16 cellular contexts compared by ENCODE assay signal in genomic region chr7:157405914-157406810, GRCh38.
A peak's percentile ranks its signal among the peaks of the same experiment; 100 is the strongest.
DNase-seq lines count a peak whose midpoint lies in the region; ATAC-seq and TF ChIP-seq lines count a peak whose summit lies in the region.
"Had no signal": no experiment of that assay in that cellular context is flagged by ENCODE, and none has a peak within 500 bp of the region (broad histone marks: within the 10 kb centered on the region; RNA-seq: fewer than 3 reads in every experiment).

No MANE protein-coding gene starts in this region.

- peaks cover 11% of the 10 kb centered on the region for H3K36me3 Mint-ChIP-seq in chondrocyte (ENCODE audit: low read depth)
- H3K36me3 Mint-ChIP-seq in immature natural killer cell: peaks cover 0 to 9% (median 4%) of the 10 kb centered on the region in 3 donors

- H3K9me3 ChIP-seq in BE2C (no peaks in the 10 kb centered on the region), ascending aorta (no peaks in the 10 kb centered on the region), gastroesophageal sphincter (no peaks in the 10 kb centered on the region)
- H3K9me3 ChIP-seq: SJSA1 had no signal

- TF ChIP-seq CTCF in BE2C (IDR thresholded peaks at IDR 0.05; ENCODE audit: low read depth, low read length): peak; percentile 69
- TF ChIP-seq CTCF in chondrocyte (IDR thresholded peaks at IDR 0.05): peak; percentile 42
- no peak for TF ChIP-seq CTCF in ascending aorta (IDR thresholded peaks at IDR 0.05)
- TF ChIP-seq CTCF in gastroesophageal sphincter (IDR thresholded peaks at IDR 0.05): no peak

- DNase-seq in BE2C (peak; percentile 74), HUDEP-2 (lab: John Stamatoyannopoulos, UW; ENCODE audit: unreplicated experiment in 76 of 76) (peak in 57 of 76 experiments; percentile 2 to 64 (median 33)), chondrocyte (ENCODE audit: low spot score) (no peak), myocyte (ENCODE audit: low read depth) (peak; percentile 58), ascending aorta (ENCODE audit: low spot score in 2 of 2) (no peak), immature natural killer cell (no peak)
- DNase-seq: activated CD4-positive, alpha-beta T cell treated with anti-CD3 and anti-CD28 coated beads, Interleukin-2, amount 50 U/mL, for 1 hour; activated naive CD4-positive, alpha-beta T cell treated with anti-CD3 and anti-CD28 coated beads, Interleukin-2, amount 10 ng/mL, durations not matched to agents 7 days and 5 days; hippocampal formation; KG1; NCI-H226; stimulated activated CD4-positive, alpha-beta T cell treated with anti-CD3 and anti-CD28 coated beads, Interleukin-1b, Interleukin-23, amount 100 ng/mL, for 48 hours; stimulated activated naive CD8-positive, alpha-beta T cell treated with anti-CD3 and anti-CD28 coated beads, Interleukin-15, Interleukin-2, amounts not matched to agents 100 U/mL and 50 U/mL, for 24 hours had no signal

- 72% methylated on average over 5 of the region's 32 CpGs; no CpG with 5 or more reads in 1 of the 2 donors for WGBS in gastroesophageal sphincter (ENCODE audit: low coverage in 1 of 2), 2 donors

- no peak for TF ChIP-seq POLR2A in gastroesophageal sphincter (IDR thresholded peaks at IDR 0.05)

- peaks cover 12% of the 10 kb centered on the region for H3K4me1 ChIP-seq in BE2C
- H3K4me1 ChIP-seq in ascending aorta: no peaks in the 10 kb centered on the region
- no peaks in the 10 kb centered on the region for H3K4me1 ChIP-seq in gastroesophageal sphincter

- H3K4me3 Mint-ChIP-seq in chondrocyte (ENCODE audit: unreplicated experiment) (no peak overlapping the region), immature natural killer cell (no peak overlapping the region)
- H3K4me3 Mint-ChIP-seq: activated naive CD4-positive, alpha-beta T cell treated with anti-CD3 and anti-CD28 coated beads, Interleukin-2, amount 10 ng/mL, durations not matched to agents 7 days and 5 days had no signal

- H3K9me3 Mint-ChIP-seq in chondrocyte (ENCODE audit: low read depth) (no peaks in the 10 kb centered on the region), immature natural killer cell (no peaks in the 10 kb centered on the region)
- H3K9me3 Mint-ChIP-seq: activated naive CD4-positive, alpha-beta T cell treated with anti-CD3 and anti-CD28 coated beads, Interleukin-2, amount 10 ng/mL, durations not matched to agents 7 days and 5 days had no signal

- intact Hi-C loops in ascending aorta (cut with DNase I): no loop called here

- no peaks in the 10 kb centered on the region for H3K27me3 Mint-ChIP-seq in chondrocyte (ENCODE audit: low read depth)
- H3K27me3 Mint-ChIP-seq in immature natural killer cell (ENCODE audit: low read depth in 3 of 3): peaks cover 0 to 2% (median 0%) of the 10 kb centered on the region in 3 donors
- H3K27me3 Mint-ChIP-seq: activated naive CD4-positive, alpha-beta T cell treated with anti-CD3 and anti-CD28 coated beads, Interleukin-2, amount 10 ng/mL, durations not matched to agents 7 days and 5 days had no signal

- H3K36me3 ChIP-seq in BE2C: peaks cover 4% of the 10 kb centered on the region; the same call in 1 of the 2 replicates
- H3K36me3 ChIP-seq in ascending aorta: peaks cover 37 to 68% of the 10 kb centered on the region in 2 donors
- peaks cover 0 to 93% of the 10 kb centered on the region in 2 donors for H3K36me3 ChIP-seq in gastroesophageal sphincter

- H3K27ac Mint-ChIP-seq in chondrocyte (ENCODE audit: unreplicated experiment): no peak overlapping the region
- H3K27ac Mint-ChIP-seq in immature natural killer cell: no peak overlapping the region
- H3K27ac Mint-ChIP-seq: activated naive CD4-positive, alpha-beta T cell treated with anti-CD3 and anti-CD28 coated beads, Interleukin-2, amount 10 ng/mL, durations not matched to agents 7 days and 5 days had no signal

- no peaks in the 10 kb centered on the region for H3K27me3 ChIP-seq in BE2C
- no peaks in the 10 kb centered on the region for H3K27me3 ChIP-seq in ascending aorta
- H3K27me3 ChIP-seq in gastroesophageal sphincter: no peaks in the 10 kb centered on the region
- H3K27me3 ChIP-seq: SJSA1 had no signal

- ATAC-seq in HG03135 (IDR thresholded peaks at IDR 0.05; ENCODE audit: unreplicated experiment): no peak
- ATAC-seq in gastroesophageal sphincter: no peak
- ATAC-seq: stimulated activated naive CD8-positive, alpha-beta T cell treated with anti-CD3 and anti-CD28 coated beads, Interleukin-15, Interleukin-2, amounts not matched to agents 100 U/mL and 50 U/mL, for 24 hours had no signal

- peaks cover 8% of the 10 kb centered on the region for H3K4me1 Mint-ChIP-seq in chondrocyte (ENCODE audit: low read depth)
- H3K4me1 Mint-ChIP-seq in immature natural killer cell: peaks cover 24 to 26% of the 10 kb centered on the region in 2 donors

- H3K27ac ChIP-seq in ascending aorta (no peak overlapping the region), gastroesophageal sphincter (no peak overlapping the region)
- H3K27ac ChIP-seq: SJSA1 had no signal

- H3K4me3 ChIP-seq in BE2C (ENCODE audit: low read depth, low read length) (peak overlapping the region; percentile 36), ascending aorta (no peak overlapping the region), gastroesophageal sphincter (no peak overlapping the region)
- H3K4me3 ChIP-seq: SJSA1 had no signal

- no peak for TF ChIP-seq EP300 in gastroesophageal sphincter (IDR thresholded peaks at IDR 0.05)

Comparison
In these comparisons a context has a peak if more than half of its experiments do, and no peak if none do; other contexts are left out.
1. DNase-seq: peak in BE2C (single experiment), HUDEP-2 (57 of 76) and myocyte (single experiment); none in chondrocyte (single experiment), ascending aorta (0 of 2) and immature natural killer cell (0 of 3).
2. CTCF ChIP-seq: peak in BE2C (single experiment) and chondrocyte (single experiment); none in ascending aorta (0 of 3) and gastroesophageal sphincter (0 of 4).